ENCODE assay signal across 8 cellular contexts in the genomic region with DNA sequence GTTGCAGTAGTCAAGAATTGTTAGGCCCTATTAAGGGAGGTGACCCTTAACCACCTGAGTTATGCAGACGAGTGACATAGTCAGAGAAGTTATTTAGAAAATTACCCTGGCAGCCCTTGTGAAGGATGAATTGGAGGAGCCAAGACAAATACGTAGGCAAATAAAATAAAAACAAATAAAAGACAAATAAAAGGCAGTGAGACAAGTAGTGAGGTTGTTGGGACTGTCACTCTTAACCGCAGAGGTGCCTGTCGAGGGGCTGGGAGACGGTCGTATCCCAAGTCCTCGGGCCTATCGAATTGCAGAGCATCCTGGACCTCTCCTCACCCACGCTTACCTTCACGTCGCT. TPM values are rescaled to one million over a fixed set of nuclear protein-coding genes. Genes with fewer than 3 reads are reported as not detected.
DNase-seq lines count a peak whose midpoint lies in the region; ATAC-seq and TF ChIP-seq lines count a peak whose summit lies in the region.
"Had no signal": no experiment of that assay in that cellular context is flagged by ENCODE, and none has a peak within 500 bp of the region (broad histone marks: within the 10 kb centered on the region; RNA-seq: fewer than 3 reads in every experiment).

No MANE protein-coding gene starts in this region.

- peak overlapping the region; percentile 96 for H3K27ac Mint-ChIP-seq in activated T-helper 17 cell treated with anti-CD3 and anti-CD28 coated beads, Interleukin-2, amount 50 U/mL, for 72 hours

- H3K27me3 Mint-ChIP-seq in activated T-helper 17 cell treated with anti-CD3 and anti-CD28 coated beads, Interleukin-2, amount 50 U/mL, for 72 hours = no peaks in the 10 kb centered on the region

- no peak for ATAC-seq in activated T-helper 17 cell treated with anti-CD3 and anti-CD28 coated beads, Interleukin-2, amount 50 U/mL, for 72 hours (replicated peaks)

- TF ChIP-seq POLR2A in stomach (IDR thresholded peaks at IDR 0.05) = no peak
- no peak for TF ChIP-seq POLR2A in adrenal gland (IDR thresholded peaks at IDR 0.05)

- peak overlapping the region; percentile 61 for H3K4me3 ChIP-seq in HAP-1
- peak overlapping the region; percentile 55 to 70 (median 62) for H3K4me3 ChIP-seq in stomach
- H3K4me3 ChIP-seq in adrenal gland = peak overlapping the region in 2 of 4 donors; percentile 2 to 55

- no peaks in the 10 kb centered on the region for H3K4me1 Mint-ChIP-seq in activated T-helper 17 cell treated with anti-CD3 and anti-CD28 coated beads, Interleukin-2, amount 50 U/mL, for 72 hours

- H3K36me3 Mint-ChIP-seq in activated T-helper 17 cell treated with anti-CD3 and anti-CD28 coated beads, Interleukin-2, amount 50 U/mL, for 72 hours (ENCODE audit: low read depth) = peaks cover 6% of the 10 kb centered on the region

- 1 to 37% (median 9%) methylated on average over 8 to 11 of the region's 11 CpGs for WGBS in stomach, 5 donors
- 5 to 33% (median 17%) methylated on average over 11 of the region's 11 CpGs for WGBS in adrenal gland, 4 donors

- intact Hi-C loops in stomach (cut with DNase I; ENCODE audit: low total_unique reads) = no loop called here
- intact Hi-C loops in adrenal gland (cut with DNase I) = no loop called here

- DNase-seq in HAP-1 (ENCODE audit: low spot score in 2 of 2) (no peak), kidney glomerular epithelial cell (lab: John Stamatoyannopoulos, UW) (peak; percentile 2), stomach (no peak), H4 (ENCODE audit: low spot score) (no peak), adrenal gland (no peak)
- no peak for DNase-seq in activated CD8-positive, alpha-beta memory T cell treated with anti-CD3 and anti-CD28 coated beads, Interleukin-2, amount 50 U/mL, for 48 hours

- H3K36me3 ChIP-seq in HAP-1 (replicated peaks) (no peaks in the 10 kb centered on the region), stomach (no peaks in the 10 kb centered on the region), adrenal gland (replicated peaks in 1 of 2) (no peaks in the 10 kb centered on the region)

- H3K4me1 ChIP-seq in HAP-1 (peaks cover 10% of the 10 kb centered on the region), stomach (peaks cover 0 to 3% (median 0%) of the 10 kb centered on the region in 4 donors), adrenal gland (replicated peaks in 1 of 2) (no peaks in the 10 kb centered on the region)

- in situ Hi-C loops in HAP-1 (cut with MboI; ENCODE audit: low sequenced_read_pairs) = no loop called here

- no peaks in the 10 kb centered on the region for H3K9me3 Mint-ChIP-seq in activated T-helper 17 cell treated with anti-CD3 and anti-CD28 coated beads, Interleukin-2, amount 50 U/mL, for 72 hours

- peak overlapping the region; percentile 87 for H3K4me3 Mint-ChIP-seq in activated T-helper 17 cell treated with anti-CD3 and anti-CD28 coated beads, Interleukin-2, amount 50 U/mL, for 72 hours

- H3K27me3 ChIP-seq in HAP-1 (ENCODE audit: low read depth) (no peaks in the 10 kb centered on the region), stomach (peaks cover 0 to 10% (median 0%) of the 10 kb centered on the region in 3 donors), adrenal gland (peaks cover 6% of the 10 kb centered on the region)

- H3K9me3 ChIP-seq in HAP-1 (no peaks in the 10 kb centered on the region), stomach (no peaks in the 10 kb centered on the region), adrenal gland (replicated peaks in 1 of 3) (no peaks in the 10 kb centered on the region)

- H3K27ac ChIP-seq in stomach (peak overlapping the region; percentile 79 to 92 (median 83)), adrenal gland (peak overlapping the region in 2 of 5 donors; percentile 70 to 84)

- TF ChIP-seq EP300 in stomach (IDR thresholded peaks at IDR 0.05) = no peak

- TF ChIP-seq CTCF in stomach (IDR thresholded peaks at IDR 0.05) (no peak), adrenal gland (IDR thresholded peaks at IDR 0.05) (no peak)

RNA-seq across cellular contexts. Expression of a gene that starts 0.4 kb away (rescaled TPM):
- 1 to 10 TPM in 1 of 2 donors, under 1 TPM in 1; 0.48 to 1.3 TPM for total RNA-seq in activated T-helper 17 cell treated with anti-CD3 and anti-CD28 coated beads, Interleukin-2, amount 50 U/mL, for 72 hours
- total RNA-seq in stomach (10 to 100 TPM in 2 of 5 donors, 1 to 10 TPM in 3; 1.2 to 15.2 (median 4.6) TPM), adrenal gland (1 to 10 TPM in 5 of 8 donors, under 1 TPM in 3; 0.48 to 1.9 (median 1.6) TPM)
- polyA plus RNA-seq in stomach (1 to 10 TPM in 1 of 3 donors, under 1 TPM in 2; 0.20 to 1.8 (median 0.68) TPM), adrenal gland (1 to 10 TPM in 1 of 3 donors, under 1 TPM in 2; 0.24 to 1.0 (median 0.40) TPM)
- total RNA-seq in H4 (2014; rRNA removed; shearing (Covaris generic)) = 0.04 and 0.43 TPM in 2 replicates
- total RNA-seq: HT1080 had no signal

RNA-seq across cellular contexts. Expression of a gene that starts 58.0 kb away (rescaled TPM):
- 10 to 100 TPM in 1 of 2 donors, 1 to 10 TPM in 1; 8.2 to 10.4 TPM for total RNA-seq in activated T-helper 17 cell treated with anti-CD3 and anti-CD28 coated beads, Interleukin-2, amount 50 U/mL, for 72 hours
- total RNA-seq in stomach = 1 to 10 TPM; 2.2 to 8.1 (median 4.5) TPM
- 1 to 10 TPM; 4.0 to 7.5 (median 5.3) TPM for polyA plus RNA-seq in stomach
- total RNA-seq in H4 (2014; rRNA removed; shearing (Covaris generic)) = 8.6 and 12.5 TPM in 2 replicates
- total RNA-seq in adrenal gland = 10 to 100 TPM in 6 of 8 donors, 1 to 10 TPM in 2; 7.5 to 18.3 (median 13.3) TPM
- 10 to 100 TPM in 1 of 3 donors, 1 to 10 TPM in 2; 6.1 to 11.3 (median 6.3) TPM for polyA plus RNA-seq in adrenal gland
